24 cellular contexts compared by ENCODE assay signal in the genomic region with DNA sequence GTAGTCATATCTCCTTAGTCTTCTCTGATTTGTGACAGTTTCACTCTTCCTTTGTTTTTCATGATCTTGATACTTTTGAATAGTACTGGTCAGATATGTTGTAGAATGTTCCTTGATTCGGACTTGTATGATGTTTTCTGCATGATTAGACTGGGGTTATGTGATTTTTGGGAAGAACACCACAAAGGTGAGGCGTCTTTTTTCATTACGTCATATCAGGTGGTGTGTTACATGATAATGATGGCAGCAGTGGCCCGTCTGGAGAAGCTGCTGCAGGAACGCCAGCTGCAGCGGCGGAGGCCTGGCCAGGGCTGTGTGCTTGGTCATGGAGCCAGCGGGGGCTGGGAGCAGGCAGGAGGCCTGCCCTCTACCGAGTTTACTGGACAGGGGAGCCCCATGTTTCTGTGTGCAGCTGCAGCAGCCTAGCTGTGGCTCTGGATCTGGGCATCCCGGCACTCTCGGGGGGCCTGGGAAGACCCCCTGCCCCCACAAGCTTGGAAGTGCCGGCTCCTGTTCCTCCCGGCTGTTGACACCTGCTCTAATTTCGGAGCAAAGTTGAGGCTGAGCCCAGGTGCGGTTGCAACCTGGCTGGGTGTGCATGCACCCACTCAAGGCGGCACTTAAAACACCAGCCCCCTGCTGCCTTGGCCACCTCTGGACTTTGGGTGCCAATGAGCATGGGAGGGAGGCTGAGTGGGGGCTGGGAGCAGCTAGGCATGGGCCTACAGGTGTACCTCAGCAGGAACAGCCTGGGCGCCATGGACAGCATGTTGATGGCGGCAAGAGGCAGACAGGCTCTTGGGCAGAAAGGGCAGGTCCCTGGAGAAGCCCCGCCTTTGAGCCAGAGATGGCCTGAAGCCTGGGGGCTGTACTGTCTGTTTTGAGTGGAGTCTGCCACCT. TPM values are rescaled to one million over a fixed set of nuclear protein-coding genes. Genes with fewer than 3 reads are reported as not detected.
"Had no signal": no experiment of that assay in that cellular context is flagged by ENCODE, and none has a peak within 500 bp of the region (broad histone marks: within the 10 kb centered on the region; RNA-seq: fewer than 3 reads in every experiment).

No MANE protein-coding gene starts in this region.

- H3K36me3 ChIP-seq: prostate gland, right lobe of liver, stomach, suprapubic skin, tibial nerve, WERI-Rb-1 had no signal

- H3K4me1 ChIP-seq: prostate gland, right lobe of liver, stomach, suprapubic skin, tibial nerve had no signal

- H3K4me1 Mint-ChIP-seq: activated naive CD4-positive, alpha-beta T cell treated with anti-CD3 and anti-CD28 coated beads, Interleukin-2, amount 50 U/mL, for 24 hours; brain; naive B cell; neural crest cell; stimulated activated memory B cell treated with anti-CD40 and anti-IgM and Interleukin-4, amounts not matched to agents 10 μg/mL and 1 μg/mL and 100 μg/mL, for 72 hours had no signal

- H3K27ac Mint-ChIP-seq: activated naive CD4-positive, alpha-beta T cell treated with anti-CD3 and anti-CD28 coated beads, Interleukin-2, amount 50 U/mL, for 24 hours; brain; dendritic cell treated with granulocyte-macrophage colony-stimulating factor and Interleukin-4, amounts not matched to agents 40 ng/mL and 50 ng/mL, for 4 days; naive B cell; stimulated activated memory B cell treated with anti-CD40 and anti-IgM and Interleukin-4, amounts not matched to agents 10 μg/mL and 1 μg/mL and 100 μg/mL, for 72 hours had no signal

- H3K4me2 ChIP-seq: smooth muscle cell had no signal

- H3K36me3 Mint-ChIP-seq: activated naive CD4-positive, alpha-beta T cell treated with anti-CD3 and anti-CD28 coated beads, Interleukin-2, amount 50 U/mL, for 24 hours; naive B cell; stimulated activated memory B cell treated with anti-CD40 and anti-IgM and Interleukin-4, amounts not matched to agents 10 μg/mL and 1 μg/mL and 100 μg/mL, for 72 hours had no signal

- H3K4me3 Mint-ChIP-seq: activated naive CD4-positive, alpha-beta T cell treated with anti-CD3 and anti-CD28 coated beads, Interleukin-2, amount 50 U/mL, for 24 hours; brain; dendritic cell treated with granulocyte-macrophage colony-stimulating factor and Interleukin-4, amounts not matched to agents 40 ng/mL and 50 ng/mL, for 4 days; naive B cell; neural crest cell; stimulated activated memory B cell treated with anti-CD40 and anti-IgM and Interleukin-4, amounts not matched to agents 10 μg/mL and 1 μg/mL and 100 μg/mL, for 72 hours had no signal

- DNase-seq: activated CD4-positive, alpha-beta T cell treated with anti-CD3 and anti-CD28 coated beads for 1 hour; activated CD4-positive, alpha-beta T cell treated with anti-CD3 and anti-CD28 coated beads, Interleukin-2, amount 50 U/mL, for 1 hour; activated gamma-delta T cell treated with Interleukin-2 at 50 U/mL for 16 hours; activated T-cell treated with anti-CD3 and anti-CD28 coated beads, Interleukin-2, amount 50 U/mL, for 1 hour; effector CD4-positive, alpha-beta T cell; hypothalamus; islet precursor cell; naive B cell; right lobe of liver; stimulated activated CD4-positive, alpha-beta T cell treated with anti-CD3 and anti-CD28 coated beads, Interleukin-15, amount 100 ng/mL, for 24 hours; stomach; WERI-Rb-1 had no signal

- H3K27ac ChIP-seq: prostate gland, right lobe of liver, stomach, suprapubic skin, tibial nerve, WERI-Rb-1 had no signal

- H3K27me3 ChIP-seq: right lobe of liver, stomach, suprapubic skin, tibial nerve had no signal

- H3K4me3 ChIP-seq: lung, prostate gland, right lobe of liver, smooth muscle cell, stomach, suprapubic skin, tibial nerve had no signal

- ATAC-seq: esophagus mucosa had no signal

- H3K27me3 Mint-ChIP-seq: brain; dendritic cell treated with granulocyte-macrophage colony-stimulating factor and Interleukin-4, amounts not matched to agents 40 ng/mL and 50 ng/mL, for 4 days; naive B cell; stimulated activated memory B cell treated with anti-CD40 and anti-IgM and Interleukin-4, amounts not matched to agents 10 μg/mL and 1 μg/mL and 100 μg/mL, for 72 hours had no signal

- H3K9me3 Mint-ChIP-seq: activated naive CD4-positive, alpha-beta T cell treated with anti-CD3 and anti-CD28 coated beads, Interleukin-2, amount 50 U/mL, for 24 hours; dendritic cell treated with granulocyte-macrophage colony-stimulating factor and Interleukin-4, amounts not matched to agents 40 ng/mL and 50 ng/mL, for 4 days; neural crest cell; stimulated activated memory B cell treated with anti-CD40 and anti-IgM and Interleukin-4, amounts not matched to agents 10 μg/mL and 1 μg/mL and 100 μg/mL, for 72 hours had no signal

- H3K9me3 ChIP-seq: prostate gland, right lobe of liver, suprapubic skin had no signal

RNA-seq across cellular contexts. Expression of gene SLC4A10, which starts 26.1 kb away (rescaled TPM):
- total RNA-seq: mesenteric fat pad, neural crest cell, smooth muscle cell, suprapubic skin had no signal
- polyA plus RNA-seq: smooth muscle cell had no signal
